8 cellular contexts compared by ENCODE assay signal in the genomic region with DNA sequence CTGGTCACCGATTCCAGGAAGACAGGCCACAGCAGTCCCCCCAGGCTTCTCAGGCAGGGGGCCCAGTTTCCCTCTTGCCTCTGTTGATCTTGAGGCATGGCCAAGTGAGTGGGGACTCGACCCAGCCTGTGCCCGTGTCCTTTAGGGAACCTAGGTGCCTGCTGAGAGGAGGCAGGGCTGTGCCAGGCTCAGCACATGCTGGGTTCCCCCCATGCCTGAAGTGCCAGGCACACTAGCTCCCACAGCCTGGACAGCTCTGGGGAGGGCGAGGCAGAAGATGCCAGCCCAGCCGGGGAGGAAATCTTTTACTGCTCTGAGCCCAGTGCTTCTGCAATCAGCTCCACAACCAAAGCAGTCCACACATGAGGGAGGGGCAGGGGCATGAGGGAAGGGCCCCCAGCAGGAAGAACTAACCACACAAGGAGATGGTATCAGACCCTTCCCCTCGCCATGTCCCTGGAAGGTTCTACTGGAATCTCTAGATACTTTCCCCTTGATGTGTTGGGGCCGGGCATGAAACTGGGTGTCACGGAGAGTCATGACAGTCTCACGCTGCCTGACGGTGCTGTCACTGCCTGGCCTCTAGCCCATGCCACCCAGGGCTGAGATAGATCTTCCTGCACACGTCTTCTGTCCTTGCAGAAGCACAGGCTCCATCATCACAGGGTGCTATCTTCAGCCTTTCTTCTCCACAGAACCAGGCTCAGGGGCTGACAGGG. TPM values are rescaled to one million over a fixed set of nuclear protein-coding genes. Genes with fewer than 3 reads are reported as not detected.
DNase-seq lines count a peak whose midpoint lies in the region; ATAC-seq, FAIRE-seq and TF ChIP-seq lines count a peak whose summit lies in the region.

No MANE protein-coding gene starts in this region.

- no peak for DNase-seq in activated CD4-positive, alpha-beta T cell treated with anti-CD3 and anti-CD28 coated beads, Interleukin-2, amount 10 ng/mL, durations not matched to agents 7 days and 5 days
- DNase-seq in activated CD4-positive, alpha-beta T cell treated with anti-CD3 and anti-CD28 coated beads, Interleukin-2, amount 50 U/mL, for 1 hour, result no peak
- DNase-seq in K562 (ENCODE audit: extremely low read depth in 1 of 4, low spot score in 3 of 4) (peak in 1 of 4 experiments; percentile 15), mesenchymal stem cell (no peak), tibial nerve (ENCODE audit: low spot score in 2 of 2) (no peak), Kasumi-1 (lab: John Stamatoyannopoulos, UW) (no peak), SK-N-DZ (ENCODE audit: low spot score) (no peak), NCI-H345 treated with DMSO at 0.1 percent for 48 hours (lab: John Stamatoyannopoulos, UW; ENCODE audit: unreplicated experiment) (no peak)

- no peaks in the 10 kb centered on the region for H3K36me3 Mint-ChIP-seq in activated CD4-positive, alpha-beta T cell treated with anti-CD3 and anti-CD28 coated beads, Interleukin-2, amount 10 ng/mL, durations not matched to agents 7 days and 5 days (ENCODE audit: low read depth)

- no peaks in the 10 kb centered on the region for H3K27me3 Mint-ChIP-seq in activated CD4-positive, alpha-beta T cell treated with anti-CD3 and anti-CD28 coated beads, Interleukin-2, amount 10 ng/mL, durations not matched to agents 7 days and 5 days

- H3K36me3 ChIP-seq in K562 (ENCODE audit: control insufficient read depth, insufficient read depth, low read length), result peaks cover 21% of the 10 kb centered on the region; the same call in 2 of the 3 replicates
- H3K36me3 ChIP-seq in mesenchymal stem cell (ENCODE audit: control insufficient read depth in 1 of 2, insufficient read depth in 2 of 2, low read depth in 1 of 2, low read length in 2 of 2), result peaks cover 0 to 3% of the 10 kb centered on the region in 2 experiments
- no peaks in the 10 kb centered on the region for H3K36me3 ChIP-seq in tibial nerve

- no peak for ATAC-seq in K562

- no TSS peak for BruUV-seq in K562 (replicated peaks; lab: Mats Ljungman, UMichigan)

- peak overlapping the region; percentile 6 to 32 for H2BK12ac ChIP-seq in mesenchymal stem cell (ENCODE audit: low read length in 2 of 2)

- H3K9ac ChIP-seq in K562 (ENCODE audit: insufficient read depth in 1 of 2, low read depth in 2 of 2, low read length in 2 of 2) (peak overlapping the region; percentile 32 to 86; a peak in 3 of 4 replicates), mesenchymal stem cell (ENCODE audit: low read length) (no peak overlapping the region)

- no peak for FAIRE-seq in K562 (lab: Jason Lieb, UNC)

- TF ChIP-seq RAD21 in K562 (CRISPR knock-in tag; conservative IDR thresholded peaks at IDR 0.05 in 1 of 2, IDR thresholded peaks at IDR 0.05 in 1 of 2), result no peak

- H2BK5ac ChIP-seq in mesenchymal stem cell (ENCODE audit: low read depth, low read length, poor library complexity, severe bottlenecking), result no peak overlapping the region

- peaks cover 84% of the 10 kb centered on the region for H3K79me2 ChIP-seq in K562 (ENCODE audit: control insufficient read depth, insufficient read depth, low read length)

- in situ Hi-C loops in K562 (cut with MboI), result no loop called here

- no peak overlapping the region for H3K23ac ChIP-seq in mesenchymal stem cell (ENCODE audit: low read length in 2 of 2)

- TF ChIP-seq EP300 in K562 (IDR thresholded peaks at IDR 0.05; ENCODE audit: low read length) (no peak), tibial nerve (IDR thresholded peaks at IDR 0.05) (no peak)

- H3K27me3 ChIP-seq in K562 (ENCODE audit: control insufficient read depth in 2 of 2, insufficient read depth in 2 of 2, low read length in 2 of 2) (no peaks in the 10 kb centered on the region), mesenchymal stem cell (ENCODE audit: control insufficient read depth in 1 of 2, insufficient read depth in 1 of 2, low read length in 2 of 2) (no peaks in the 10 kb centered on the region), tibial nerve (no peaks in the 10 kb centered on the region)

- CTCF ChIA-PET in activated CD4-positive, alpha-beta T cell treated with anti-CD3 and anti-CD28 coated beads, Interleukin-2, amount 10 ng/mL, durations not matched to agents 7 days and 5 days (lab: Charles Lee), result interaction anchor here (1.0 to 1.9 kb wide), 7 partner anchors 9 to 65 kb away, joined by 3 to 11 read pairs (median 4); a partner anchor contains a TSS
- CTCF ChIA-PET in K562 (lab: Yijun Ruan, JAX; ENCODE audit: low intra/inter-chr PET ratio), result no interaction called here

- intact Hi-C loops in K562 (cut with micrococcal nuclease), result no loop called here

- H3K4me2 ChIP-seq in K562 (ENCODE audit: insufficient read depth, low read length), result peak overlapping the region; percentile 67
- no peak overlapping the region for H3K4me2 ChIP-seq in mesenchymal stem cell (ENCODE audit: low read length, poor library complexity, severe bottlenecking)

- peaks cover 18% of the 10 kb centered on the region; the same call in 1 of the 2 replicates for H4K20me1 ChIP-seq in K562 (replicated peaks; ENCODE audit: control insufficient read depth, insufficient read depth, low read length)

- H3K27ac Mint-ChIP-seq in activated CD4-positive, alpha-beta T cell treated with anti-CD3 and anti-CD28 coated beads, Interleukin-2, amount 10 ng/mL, durations not matched to agents 7 days and 5 days, result peak overlapping the region; percentile 90

- no peak overlapping the region for H2BK15ac ChIP-seq in mesenchymal stem cell (ENCODE audit: low read depth, poor library complexity, severe bottlenecking)

- TF ChIP-seq CTCF in K562 (IDR thresholded peaks at IDR 0.05 in 2 of 3, conservative IDR thresholded peaks at IDR 0.05 in 1 of 3; ENCODE audit: insufficient read depth in 2 of 3, low read depth in 1 of 3, low read length in 3 of 3) (no peak), tibial nerve (IDR thresholded peaks at IDR 0.05) (no peak)

- peak overlapping the region; percentile 70 for H2AK5ac ChIP-seq in mesenchymal stem cell (ENCODE audit: low read length, severe bottlenecking)

- TF ChIP-seq POLR2A in K562 (conservative IDR thresholded peaks at IDR 0.05), result no peak
- TF ChIP-seq POLR2A in tibial nerve (IDR thresholded peaks at IDR 0.05), result no peak

- H3K9me3 ChIP-seq in K562 (replicated peaks; ENCODE audit: control insufficient read depth, insufficient read depth, low read depth, low read length) (no peaks in the 10 kb centered on the region), mesenchymal stem cell (ENCODE audit: control insufficient read depth, low read length) (no peaks in the 10 kb centered on the region), tibial nerve (no peaks in the 10 kb centered on the region)

- H3K14ac ChIP-seq in mesenchymal stem cell (ENCODE audit: low read length in 2 of 2), result peak overlapping the region in 1 of 2 experiments; percentile 82

- peak overlapping the region; percentile 22 for H4K8ac ChIP-seq in mesenchymal stem cell (ENCODE audit: low read length)

- peak overlapping the region in 1 of 2 experiments; percentile 19 for H3K4ac ChIP-seq in mesenchymal stem cell (ENCODE audit: low read depth in 1 of 2, low read length in 2 of 2)

- H3K27ac ChIP-seq in K562 (ENCODE audit: extremely low read depth, low read depth, low read length), result peak overlapping the region; percentile 70
- H3K27ac ChIP-seq in mesenchymal stem cell (ENCODE audit: low read length, poor library complexity, severe bottlenecking), result no peak overlapping the region
- peak overlapping the region; percentile 25 to 92 (median 82) for H3K27ac ChIP-seq in tibial nerve

- H3K4me1 ChIP-seq in K562 (replicated peaks in 1 of 2; ENCODE audit: control insufficient read depth in 2 of 2, insufficient read depth in 2 of 2, low read length in 2 of 2), result peaks cover 47 to 57% of the 10 kb centered on the region in 2 experiments
- peaks cover 64% of the 10 kb centered on the region for H3K4me1 ChIP-seq in mesenchymal stem cell (ENCODE audit: control insufficient read depth, insufficient read depth, low read depth, low read length)
- peaks cover 0 to 99% (median 71%) of the 10 kb centered on the region in 4 donors for H3K4me1 ChIP-seq in tibial nerve

- H3K9me3 Mint-ChIP-seq in activated CD4-positive, alpha-beta T cell treated with anti-CD3 and anti-CD28 coated beads, Interleukin-2, amount 10 ng/mL, durations not matched to agents 7 days and 5 days, result no peaks in the 10 kb centered on the region

- peaks cover 13% of the 10 kb centered on the region for H3K9me1 ChIP-seq in K562 (ENCODE audit: control insufficient read depth, insufficient read depth, low read length)

- peaks cover 16% of the 10 kb centered on the region for H3K79me1 ChIP-seq in mesenchymal stem cell (replicated peaks; ENCODE audit: low read length, poor library complexity, severe bottlenecking)

- H2AFZ ChIP-seq in K562 (ENCODE audit: low read depth, low read length) (no peak overlapping the region), mesenchymal stem cell (ENCODE audit: low read depth, low read length) (no peak overlapping the region)

- H3K18ac ChIP-seq in mesenchymal stem cell (ENCODE audit: low read depth in 1 of 2, low read length in 2 of 2), result peak overlapping the region; percentile 55 to 79

- POLR2A ChIA-PET in activated CD4-positive, alpha-beta T cell treated with anti-CD3 and anti-CD28 coated beads, Interleukin-2, amount 10 ng/mL, durations not matched to agents 7 days and 5 days (lab: Charles Lee), result no interaction called here
- POLR2A ChIA-PET in K562 (lab: Yijun Ruan, JAX), result interaction anchor here (0.6 to 1.3 kb wide), 5 partner anchors 8 to 97 kb away, joined by 3 to 8 read pairs (median 4); no protein-coding TSS in a partner anchor

- H3K4me3 Mint-ChIP-seq in activated CD4-positive, alpha-beta T cell treated with anti-CD3 and anti-CD28 coated beads, Interleukin-2, amount 10 ng/mL, durations not matched to agents 7 days and 5 days, result peak overlapping the region; percentile 12

- H3K4me1 Mint-ChIP-seq in activated CD4-positive, alpha-beta T cell treated with anti-CD3 and anti-CD28 coated beads, Interleukin-2, amount 10 ng/mL, durations not matched to agents 7 days and 5 days, result peaks cover 57% of the 10 kb centered on the region

- H2BK120ac ChIP-seq in mesenchymal stem cell (ENCODE audit: low read depth, low read length), result no peak overlapping the region

- peak overlapping the region; percentile 92 for H4K91ac ChIP-seq in mesenchymal stem cell (ENCODE audit: low read length)

- H3K4me3 ChIP-seq in K562, result no peak overlapping the region
- peak overlapping the region in 1 of 2 experiments; percentile 12 for H3K4me3 ChIP-seq in mesenchymal stem cell (ENCODE audit: insufficient read depth in 1 of 2, low read depth in 1 of 2, low read length in 2 of 2)
- H3K4me3 ChIP-seq in tibial nerve, result no peak overlapping the region

- WGBS in K562 (ENCODE audit: insufficient coverage, low coverage, missing lambda C conversion rate), result 66% methylated on average over 10 of the region's 11 CpGs
- 91% methylated on average over 11 of the region's 11 CpGs for WGBS in mesenchymal stem cell
- WGBS in tibial nerve, 2 donors, result 36 to 45% methylated on average over 9 to 11 of the region's 11 CpGs

RNA-seq across cellular contexts. Expression of a gene that starts 25.5 kb away (rescaled TPM):
- total RNA-seq in activated CD4-positive, alpha-beta T cell treated with anti-CD3 and anti-CD28 coated beads, Interleukin-2, amount 10 ng/mL, durations not matched to agents 7 days and 5 days, result 100 to 1,000 TPM in 1 of 2 experiments, 10 to 100 TPM in 1; 82.2 to 101 TPM
- total RNA-seq in K562 (2011; cell fraction: chromatin; rRNA removed; ENCODE audit: low replicate concordance), result 148 and 349 TPM in 2 replicates
- total RNA-seq in K562 (2011; cell fraction: nucleolus; rRNA removed), result 124 and 136 TPM in 2 replicates
- 129 and 134 TPM in 2 replicates for total RNA-seq in K562 (2011; cell fraction: nucleoplasm; rRNA removed)
- total RNA-seq in K562 (2014; rRNA removed) (41.7 and 42.3 TPM in 2 replicates), K562 (2014; rRNA removed; fragmentation: Illumina TruSeq; extraction: Trizol) (10.4 and 16.4 TPM in 2 replicates), K562 (2015; rRNA removed; fragmentation: Illumina TruSeq; extraction: Trizol) (17.1 and 19.2 TPM in 2 replicates), K562 (2021) (51.8 and 65.4 TPM in 2 replicates), tibial nerve (100 to 1,000 TPM in 3 of 4 donors, 10 to 100 TPM in 1; 71.6 to 125 (median 104) TPM)
- polyA plus RNA-seq in K562 (2011; rRNA removed) (8.1 and 10.7 TPM in 2 replicates), K562 (2014; fragmentation: Illumina TruSeq; extraction: Trizol) (34.4 and 39.1 TPM in 2 replicates), K562 (2014; fragmentation: Nextera tagmentation; extraction: Ambion mirVana) (1 to 10 TPM; 2.5 TPM), K562 (2014; rRNA removed) (20.4 and 32.3 TPM in 2 replicates)
- polyA plus RNA-seq in K562 (2011; cell fraction: cytosol; rRNA removed), result 7.3 and 9.5 TPM in 2 replicates
- polyA plus RNA-seq in K562 (2011; cell fraction: nucleus; rRNA removed), result 62.2 and 107 TPM in 2 replicates
- 31.3 and 34.9 TPM in 2 replicates for polyA plus RNA-seq in K562 (2012)
- 12.1 and 19.8 TPM in 2 replicates for polyA minus RNA-seq in K562 (2011; rRNA and poly(A)+ RNA removed)
- polyA minus RNA-seq in K562 (2011; cell fraction: cytosol; rRNA and poly(A)+ RNA removed), result 22.1 and 22.6 TPM in 2 replicates
- 40.4 and 54.3 TPM in 2 replicates for polyA minus RNA-seq in K562 (2011; cell fraction: nucleus; rRNA and poly(A)+ RNA removed)
- polyA plus RNA-seq in mesenchymal stem cell (2013, experiment 1 of 2), result 16.2 TPM
- 15.0 TPM for polyA plus RNA-seq in mesenchymal stem cell (2013, experiment 2 of 2)
- polyA plus RNA-seq in SK-N-DZ (2014; cell fraction: cytosol; rRNA removed), result 13.9 and 15.3 TPM in 2 replicates
- polyA plus RNA-seq in SK-N-DZ (2014; cell fraction: nucleus; rRNA removed), result 20.9 and 42.8 TPM in 2 replicates
